In genomic region chr12:26608273-26608672, GRCh38 we compare ENCODE assay signal across 8 cellular contexts.
"Had no signal": no experiment of that assay in that cellular context is flagged by ENCODE, and none has a peak within 500 bp of the region (broad histone marks: within the 10 kb centered on the region; RNA-seq: fewer than 3 reads in every experiment).

No MANE protein-coding gene starts in this region.

- H3K4me3 ChIP-seq: GM12878 had no signal

- FAIRE-seq: G401.6, GM12878, GM12891, GM12892, GM18507, GM19239 had no signal

- DNase-seq: GDM1, GF-D8 had no signal
